Comparison of ENCODE assay signal across 18 cellular contexts in genomic region chr10:31095677-31096076, GRCh38.
"Had no signal": no experiment of that assay in that cellular context is flagged by ENCODE, and none has a peak within 500 bp of the region (broad histone marks: within the 10 kb centered on the region; RNA-seq: fewer than 3 reads in every experiment).

No MANE protein-coding gene starts in this region.

- H3K27ac Mint-ChIP-seq: effector memory CD8-positive, alpha-beta T cell had no signal

- H3K4me3 Mint-ChIP-seq: brain; effector memory CD8-positive, alpha-beta T cell; naive B cell had no signal

- H3K36me3 Mint-ChIP-seq: brain, naive B cell had no signal

- H3K27me3 Mint-ChIP-seq: brain had no signal

- H3K9me3 Mint-ChIP-seq: brain; effector memory CD8-positive, alpha-beta T cell; naive B cell had no signal

- H3K27ac ChIP-seq: prostate gland, right atrium auricular region, thoracic aorta, upper lobe of left lung had no signal

- DNase-seq: activated CD4-positive, alpha-beta T cell treated with anti-CD3 and anti-CD28 coated beads, Interleukin-2, amount 50 U/mL, for 4 hours; activated CD8-positive, alpha-beta memory T cell treated with anti-CD3 and anti-CD28 coated beads, Interleukin-2, amount 50 U/mL, for 4 hours; anterior cingulate cortex; caudate nucleus; effector memory CD8-positive, alpha-beta T cell; foreskin fibroblast; glutamatergic neuron; hippocampal formation; left cardiac atrium; mesenchymal stem cell; mucosa of descending colon; naive B cell; T1000; upper lobe of left lung had no signal
